In genomic region chr2:73779472-73780241, GRCh38 we compare ENCODE assay signal across 8 cellular contexts. TPM values are rescaled to one million over a fixed set of nuclear protein-coding genes. Genes with fewer than 3 reads are reported as not detected.
DNase-seq lines count a peak whose midpoint lies in the region; ATAC-seq and TF ChIP-seq lines count a peak whose summit lies in the region.

TSS of gene DUSP11 (minus strand) at chr2:73780103. CDS start at chr2:73779974, 129 bp downstream.

- peak; percentile 97 for ATAC-seq in GM18873 (IDR thresholded peaks at IDR 0.05; ENCODE audit: low FRiP score, unreplicated experiment)
- ATAC-seq in HG03159 (IDR thresholded peaks at IDR 0.05; ENCODE audit: unreplicated experiment) = peak; percentile 99
- ATAC-seq in WTC11 = peak; percentile 100

- peak within 1 kb of the TSS; percentile 67 for H3K27ac Mint-ChIP-seq in WTC11

- no peaks in the 10 kb centered on the region for H3K9me3 Mint-ChIP-seq in WTC11

- peak; percentile 98 for DNase-seq in AG08395 (ENCODE audit: low spot score)
- DNase-seq in NCI-H2227 treated with DMSO at 0.1 percent for 48 hours (lab: John Stamatoyannopoulos, UW) = peak; percentile 89
- peak; percentile 97 for DNase-seq in WTC11 (ENCODE audit: low spot score)
- DNase-seq in caudate nucleus (lab: John Stamatoyannopoulos, UW) = peak; percentile 49 to 98 (median 88)
- peak; percentile 91 for DNase-seq in iris pigment epithelial cell (ENCODE audit: low read depth)
- peak; percentile 96 for DNase-seq in stimulated activated CD4-positive, alpha-beta T cell treated with anti-CD3 and anti-CD28 coated beads, Interleukin-12 subunit alpha, Interleukin-12 subunit beta, amount 100 ng/mL, for 4 hours

- no peaks in the 10 kb centered on the region for H3K27me3 Mint-ChIP-seq in WTC11 (ENCODE audit: low read depth)

- H3K36me3 Mint-ChIP-seq in WTC11 = peaks cover 18% of the 10 kb centered on the region

- H3K4me1 Mint-ChIP-seq in WTC11 = peaks cover 10% of the 10 kb centered on the region

- H3K27ac ChIP-seq in caudate nucleus (ENCODE audit: low read depth, low read length) = peak within 1 kb of the TSS; percentile 79

- H3K4me3 Mint-ChIP-seq in WTC11 = peak within 1 kb of the TSS; percentile 96

- POLR2A ChIA-PET in WTC11 (lab: Charles Lee) = interaction anchor here (1.0 kb wide), 1 partner anchor 49 kb away, joined by 3 read pairs; no protein-coding TSS in a partner anchor

- CTCF ChIA-PET in WTC11 (lab: Charles Lee) = no interaction called here

- TF ChIP-seq CTCF in WTC11 (IDR thresholded peaks at IDR 0.05) = peak; percentile 86

TF ChIP-seq in WTC11, 78 proteins besides CTCF, POLR2A, EP300 and RAD21 (continues in another document):
- 0 out of 2 replicates have a peak, but pooled peaks have one; percentile 67 for TF ChIP-seq GABPB1 (CRISPR knock-in tag; IDR thresholded peaks at IDR 0.05)
- TF ChIP-seq IRF1 (CRISPR knock-in tag; IDR thresholded peaks at IDR 0.05) = peak; percentile 77; the same call in 1 of the 2 replicates
- TF ChIP-seq ERG (CRISPR knock-in tag; IDR thresholded peaks at IDR 0.05) = no peak
- no peak for TF ChIP-seq STAT6 (CRISPR knock-in tag; conservative IDR thresholded peaks at IDR 0.05; ENCODE audit: low read depth)
- TF ChIP-seq ARID4B (CRISPR knock-in tag; IDR thresholded peaks at IDR 0.05; ENCODE audit: borderline replicate concordance) = no peak
- no peak for TF ChIP-seq AR (CRISPR knock-in tag; IDR thresholded peaks at IDR 0.05)
- TF ChIP-seq ZNF281 (CRISPR knock-in tag; IDR thresholded peaks at IDR 0.05) = no peak
- TF ChIP-seq MXD4 (CRISPR knock-in tag; IDR thresholded peaks at IDR 0.05; ENCODE audit: borderline replicate concordance) = no peak
- TF ChIP-seq HMGA2 (CRISPR knock-in tag; IDR thresholded peaks at IDR 0.05) = no peak
- TF ChIP-seq SMAD4 (CRISPR knock-in tag; IDR thresholded peaks at IDR 0.05) = no peak
- TF ChIP-seq KAT7 (CRISPR knock-in tag; IDR thresholded peaks at IDR 0.05; ENCODE audit: borderline replicate concordance) = no peak
- TF ChIP-seq ZNF263 (CRISPR knock-in tag; IDR thresholded peaks at IDR 0.05; ENCODE audit: low read depth) = no peak
- no peak for TF ChIP-seq NR1H2 (CRISPR knock-in tag; IDR thresholded peaks at IDR 0.05)
- no peak for TF ChIP-seq CBFB (CRISPR knock-in tag; IDR thresholded peaks at IDR 0.05; ENCODE audit: low read depth)

RNA-seq across cellular contexts. Expression of gene DUSP11, which starts in this region (rescaled TPM):
- 14.6 to 16.8 TPM (median 15.1 TPM) in 3 replicates for total RNA-seq in WTC11 (2021)

Comparison
In these comparisons a context has a peak if more than half of its experiments do, and no peak if none do; other contexts are left out.
1. Peak in every context shown above with its lines: DNase-seq, ATAC-seq and H3K27ac ChIP-seq.